ENCODE assay signal across 1 cellular context in genomic region chr1:55215194-55216021, GRCh38.
TF ChIP-seq lines count a peak whose summit lies in the region.

USP24 (minus strand) TSS chr1:55215364; CDS start chr1:55215113, 251 bp downstream.

TF ChIP-seq in HepG2, 621 proteins besides CTCF, POLR2A, EP300 and RAD21 (continued from another document and continues in another):
- no peak for TF ChIP-seq ZFP36L1 (CRISPR knock-in tag; IDR thresholded peaks at IDR 0.05)
- no peak for TF ChIP-seq ZNF180 (CRISPR knock-in tag; IDR thresholded peaks at IDR 0.05; ENCODE audit: borderline replicate concordance, low read depth)
- TF ChIP-seq ZNF619 (CRISPR knock-in tag; IDR thresholded peaks at IDR 0.05) = 0 out of 2 replicates have a peak, but pooled peaks have one; percentile 24
- TF ChIP-seq FOXO4 (CRISPR knock-in tag; conservative IDR thresholded peaks at IDR 0.05) = no peak
- no peak for TF ChIP-seq ZNF558 (CRISPR knock-in tag; IDR thresholded peaks at IDR 0.05; ENCODE audit: borderline replicate concordance)
- no peak for TF ChIP-seq KAT7 (CRISPR knock-in tag; IDR thresholded peaks at IDR 0.05; ENCODE audit: borderline replicate concordance)
- peak; percentile 53 for TF ChIP-seq ATF2 (CRISPR knock-in tag; IDR thresholded peaks at IDR 0.05)
- no peak for TF ChIP-seq CREM (IDR thresholded peaks at IDR 0.05)
- TF ChIP-seq CREM (CRISPR knock-in tag; IDR thresholded peaks at IDR 0.05) = no peak
- peak; percentile 81 for TF ChIP-seq ZNF280B (CRISPR knock-in tag; IDR thresholded peaks at IDR 0.05; ENCODE audit: borderline replicate concordance)
- TF ChIP-seq SUZ12 (IDR thresholded peaks at IDR 0.05; ENCODE audit: low read depth, low read length) = no peak
- TF ChIP-seq ZNF75D (CRISPR knock-in tag; IDR thresholded peaks at IDR 0.05; ENCODE audit: borderline replicate concordance) = no peak
- no peak for TF ChIP-seq IRF1 (CRISPR knock-in tag; IDR thresholded peaks at IDR 0.05; ENCODE audit: low read depth)
- TF ChIP-seq ZNF275 (CRISPR knock-in tag; IDR thresholded peaks at IDR 0.05; ENCODE audit: borderline replicate concordance) = no peak
- no peak for TF ChIP-seq PCBP1 (IDR thresholded peaks at IDR 0.05; ENCODE audit: borderline replicate concordance, low read depth, low read length)
- TF ChIP-seq DZIP1 (CRISPR knock-in tag; IDR thresholded peaks at IDR 0.05) = 0 out of 2 replicates have a peak, but pooled peaks have one; percentile 65
- no peak for TF ChIP-seq ZNF10 (CRISPR knock-in tag; IDR thresholded peaks at IDR 0.05; ENCODE audit: borderline replicate concordance, low read depth)
- no peak for TF ChIP-seq ZNF124 (CRISPR knock-in tag; IDR thresholded peaks at IDR 0.05)
- no peak for TF ChIP-seq HNRNPL (IDR thresholded peaks at IDR 0.05; ENCODE audit: low read depth, low read length)
- no peak for TF ChIP-seq SNRNP70 (IDR thresholded peaks at IDR 0.05; ENCODE audit: low read depth, low read length)
- TF ChIP-seq NFE2L1 (CRISPR knock-in tag; IDR thresholded peaks at IDR 0.05; ENCODE audit: borderline replicate concordance) = no peak
- no peak for TF ChIP-seq U2AF1 (optimal IDR thresholded peaks at IDR 0.05; ENCODE audit: low read depth, low read length)
- no peak for TF ChIP-seq JUNB (CRISPR knock-in tag; IDR thresholded peaks at IDR 0.05; ENCODE audit: borderline replicate concordance)
- TF ChIP-seq ZNF367 (CRISPR knock-in tag; IDR thresholded peaks at IDR 0.05; ENCODE audit: borderline replicate concordance) = no peak
- no peak for TF ChIP-seq ZNF251 (CRISPR knock-in tag; IDR thresholded peaks at IDR 0.05)
- TF ChIP-seq ARNT (IDR thresholded peaks at IDR 0.05) = no peak
- no peak for TF ChIP-seq ZNF253 (CRISPR knock-in tag; IDR thresholded peaks at IDR 0.05; ENCODE audit: borderline replicate concordance)
- no peak; the same call in none of the 2 replicates for TF ChIP-seq ZNF274 (CRISPR knock-in tag; IDR thresholded peaks at IDR 0.05)
- peak; percentile 79 for TF ChIP-seq MXD3 (CRISPR knock-in tag; IDR thresholded peaks at IDR 0.05)
- no peak for TF ChIP-seq ZNF749 (CRISPR knock-in tag; IDR thresholded peaks at IDR 0.05; ENCODE audit: borderline replicate concordance)
- TF ChIP-seq E2F2 (CRISPR knock-in tag; IDR thresholded peaks at IDR 0.05; ENCODE audit: borderline replicate concordance) = peak; percentile 2; the same call in 1 of the 2 replicates
- TF ChIP-seq MAX (IDR thresholded peaks at IDR 0.05) = peak; percentile 82
- TF ChIP-seq MYC (CRISPR knock-in tag; IDR thresholded peaks at IDR 0.05; ENCODE audit: borderline replicate concordance) = peak; percentile 89
- peak; percentile 36; the same call in 1 of the 2 replicates for TF ChIP-seq PHF20 (CRISPR knock-in tag; IDR thresholded peaks at IDR 0.05)
- TF ChIP-seq IKZF5 (CRISPR knock-in tag; IDR thresholded peaks at IDR 0.05) = peak; percentile 81
- no peak for TF ChIP-seq MLXIP (CRISPR knock-in tag; IDR thresholded peaks at IDR 0.05; ENCODE audit: borderline replicate concordance)
- peak; percentile 24; the same call in 1 of the 2 replicates for TF ChIP-seq ZNF564 (CRISPR knock-in tag; IDR thresholded peaks at IDR 0.05)
- peak; percentile 98 for TF ChIP-seq ZBTB25 (CRISPR knock-in tag; IDR thresholded peaks at IDR 0.05)
- TF ChIP-seq ZNF260 (CRISPR knock-in tag; IDR thresholded peaks at IDR 0.05; ENCODE audit: borderline replicate concordance, low read depth) = no peak
- peak; percentile 35; the same call in 1 of the 2 replicates for TF ChIP-seq ZNF280D (CRISPR knock-in tag; IDR thresholded peaks at IDR 0.05)
- peak; percentile 72; the same call in 1 of the 2 replicates for TF ChIP-seq ZBTB42 (CRISPR knock-in tag; IDR thresholded peaks at IDR 0.05)
